In the genomic region with DNA sequence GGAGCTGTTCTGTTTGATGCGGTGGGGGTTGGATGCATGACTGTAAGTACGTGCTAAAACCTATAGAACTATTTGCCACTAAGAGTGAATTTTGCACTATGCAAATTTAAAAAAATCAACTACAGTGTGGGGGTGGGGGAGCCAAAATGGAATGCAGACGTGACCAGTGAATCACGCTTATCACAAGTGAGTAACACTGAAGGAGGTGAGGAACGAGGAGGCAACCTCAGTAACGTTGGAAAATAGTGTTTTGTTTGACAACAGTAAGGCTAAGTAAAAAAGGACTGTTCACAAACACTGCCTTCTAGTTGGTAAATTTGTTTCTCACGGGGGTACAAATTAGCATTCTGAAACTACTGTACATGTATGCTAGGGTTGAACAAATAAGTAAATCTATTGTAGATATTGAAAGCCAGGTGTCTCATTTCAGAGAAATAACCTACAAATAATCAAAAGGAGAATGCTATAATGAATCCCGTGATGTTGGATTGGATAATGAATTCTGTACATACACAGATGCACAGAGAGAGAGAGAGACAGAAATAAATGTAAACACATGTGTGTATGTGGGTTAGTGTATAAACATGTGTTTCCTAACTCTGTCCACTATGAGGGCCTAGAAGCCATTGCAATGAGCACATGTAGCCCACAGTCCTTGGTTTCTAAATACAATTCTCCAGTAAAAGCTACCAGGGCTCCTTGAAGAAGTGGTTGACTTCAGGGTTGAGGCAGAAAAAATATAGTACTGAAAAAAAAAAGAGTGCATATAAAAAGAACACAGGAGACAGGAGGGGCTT, we compare ENCODE assay signal across 37 cellular contexts.
DNase-seq lines count a peak whose midpoint lies in the region; ATAC-seq, FAIRE-seq and TF ChIP-seq lines count a peak whose summit lies in the region.
"Had no signal": no experiment of that assay in that cellular context is flagged by ENCODE, and none has a peak within 500 bp of the region (broad histone marks: within the 10 kb centered on the region; RNA-seq: fewer than 3 reads in every experiment).

No MANE protein-coding gene starts in this region.

- TF ChIP-seq RAD21 in K562 (CRISPR knock-in tag; conservative IDR thresholded peaks at IDR 0.05 in 1 of 2, IDR thresholded peaks at IDR 0.05 in 1 of 2) = no peak

- CTCF ChIA-PET in AG04450 (lab: Charles Lee) (no interaction called here), K562 (lab: Yijun Ruan, JAX; ENCODE audit: low intra/inter-chr PET ratio) (interaction anchor here (0.6 kb wide), 1 partner anchor 142 kb away, joined by 3 read pairs; no protein-coding TSS in a partner anchor)

- no peaks in the 10 kb centered on the region for H3K79me2 ChIP-seq in K562 (ENCODE audit: control insufficient read depth, insufficient read depth, low read length)

- TF ChIP-seq POLR2A in K562 (conservative IDR thresholded peaks at IDR 0.05) = no peak

- H2AFZ ChIP-seq in K562 (ENCODE audit: low read depth, low read length) = no peak overlapping the region
- H2AFZ ChIP-seq: GM23338 had no signal

- H3K9me3 ChIP-seq in AG04450 (ENCODE audit: control insufficient read depth, insufficient read depth, low read length) (no peaks in the 10 kb centered on the region), K562 (replicated peaks; ENCODE audit: control insufficient read depth, insufficient read depth, low read depth, low read length) (no peaks in the 10 kb centered on the region)
- H3K9me3 ChIP-seq: prostate gland, vagina had no signal

- intact Hi-C loops in K562 (cut with micrococcal nuclease) = loop anchor here (5.0 kb wide), 1 partner anchor 113 kb away; no protein-coding TSS in a partner anchor

- no peak for ATAC-seq in K562
- ATAC-seq in left lobe of liver = no peak
- ATAC-seq: activated CD4-positive, CD25-positive, alpha-beta regulatory T cell treated with anti-CD3 and anti-CD28 coated beads, Interleukin-2, amount 50 U/mL, for 24 hours; GM23338; heart left ventricle; lower lobe of right lung; naive thymus-derived CD4-positive, alpha-beta T cell; sciatic nerve had no signal

- no peak for FAIRE-seq in K562 (lab: Jason Lieb, UNC)
- FAIRE-seq: A204.1, TTC549 had no signal

- POLR2A ChIA-PET in AG04450 (lab: Yijun Ruan, JAX) (no interaction called here), K562 (lab: Yijun Ruan, JAX) (no interaction called here)

- no peak overlapping the region for H3K9ac ChIP-seq in K562 (ENCODE audit: insufficient read depth in 1 of 2, low read depth in 2 of 2, low read length in 2 of 2)

- no TSS peak for BruUV-seq in K562 (replicated peaks; lab: Mats Ljungman, UMichigan)

- peaks cover 5% of the 10 kb centered on the region for H3K9me1 ChIP-seq in K562 (ENCODE audit: control insufficient read depth, insufficient read depth, low read length)

- H3K36me3 ChIP-seq in K562 (ENCODE audit: control insufficient read depth, insufficient read depth, low read length) = no peaks in the 10 kb centered on the region
- H3K36me3 ChIP-seq: cardiac muscle cell, heart left ventricle, lower lobe of right lung, prostate gland, stomach, vagina had no signal

- WGBS in K562 (ENCODE audit: insufficient coverage, low coverage, missing lambda C conversion rate) = under 1% methylated on average over 8 of the region's 8 CpGs

- H3K4me2 ChIP-seq in K562 (ENCODE audit: insufficient read depth, low read length) = no peak overlapping the region
- H3K4me2 ChIP-seq: GM23338 had no signal

- no peak for TF ChIP-seq EP300 in K562 (IDR thresholded peaks at IDR 0.05; ENCODE audit: low read length)

- in situ Hi-C loops in K562 (cut with MboI) = no loop called here

- peak; percentile 43 for DNase-seq in AG04450 (ENCODE audit: low read depth, low spot score)
- peak; percentile 54 for DNase-seq in M059J (ENCODE audit: low read depth)
- DNase-seq in K562 (ENCODE audit: extremely low read depth in 1 of 4, low spot score in 3 of 4) = no peak
- DNase-seq in fibroblast of the aortic adventitia (ENCODE audit: low read depth) = peak; percentile 48
- DNase-seq in GM19240 (ENCODE audit: insufficient read length, low spot score) = no peak
- DNase-seq in left lobe of liver (ENCODE audit: low spot score) = no peak
- DNase-seq in T-helper 2 cell = no peak
- no peak for DNase-seq in cerebellar nuclear complex (lab: John Stamatoyannopoulos, UW)
- DNase-seq: activated CD4-positive, alpha-beta T cell treated with anti-CD3 and anti-CD28 coated beads, Interleukin-2, amount 50 U/mL, for 4 hours; activated naive CD4-positive, alpha-beta T cell treated with anti-CD3 and anti-CD28 coated beads, Interleukin-2, amount 10 ng/mL, durations not matched to agents 7 days and 5 days; amniotic stem cell; DMS79; effector CD8-positive, alpha-beta T cell; foreskin melanocyte; heart left ventricle; Karpas-422; MV-4-11; naive thymus-derived CD4-positive, alpha-beta T cell; NCI-H1436; NCI-H2081 treated with DMSO at 0.1 percent for 48 hours; NCI-H82; stimulated activated CD4-positive, alpha-beta T cell treated with anti-CD3 and anti-CD28 coated beads, Interleukin-12 subunit alpha, Interleukin-12 subunit beta, amount 100 ng/mL, for 4 hours; stimulated activated CD4-positive, alpha-beta T cell treated with anti-CD3 and anti-CD28 coated beads, Interleukin-2, amount 100 ng/mL, for 48 hours; stomach had no signal

- no peaks in the 10 kb centered on the region; the same call in 1 of the 2 replicates for H4K20me1 ChIP-seq in K562 (replicated peaks; ENCODE audit: control insufficient read depth, insufficient read depth, low read length)

- H3K27ac ChIP-seq in AG04450 (ENCODE audit: low read depth, low read length) (no peak overlapping the region), K562 (ENCODE audit: extremely low read depth, low read depth, low read length) (no peak overlapping the region)
- H3K27ac ChIP-seq: cardiac muscle cell, coronary artery, epithelial cell of prostate, heart left ventricle, HL-60, lower lobe of right lung, prostate gland, RWPE1, stomach, vagina had no signal

- peaks cover 0 to 3% of the 10 kb centered on the region in 2 experiments; a peak in 2 of 5 replicates for H3K4me1 ChIP-seq in K562 (replicated peaks in 1 of 2; ENCODE audit: control insufficient read depth in 2 of 2, insufficient read depth in 2 of 2, low read length in 2 of 2)
- H3K4me1 ChIP-seq: heart left ventricle, lower lobe of right lung, prostate gland, stomach, vagina had no signal

- H3K4me3 ChIP-seq in AG04450 (ENCODE audit: low read depth, low read length) (no peak overlapping the region), K562 (no peak overlapping the region), fibroblast of the aortic adventitia (ENCODE audit: low read depth, low read length) (no peak overlapping the region)
- H3K4me3 ChIP-seq: cardiac muscle cell, coronary artery, GM23338, heart left ventricle, lower lobe of right lung, prostate gland, stomach, vagina had no signal

- TF ChIP-seq CTCF in AG04450 (IDR thresholded peaks at IDR 0.05; ENCODE audit: low read depth, low read length) (0 out of 2 replicates have a peak, but pooled peaks have one; percentile 17), K562 (IDR thresholded peaks at IDR 0.05 in 2 of 3, conservative IDR thresholded peaks at IDR 0.05 in 1 of 3; ENCODE audit: insufficient read depth in 2 of 3, low read depth in 1 of 3, low read length in 3 of 3) (no peak), fibroblast of the aortic adventitia (IDR thresholded peaks at IDR 0.05; ENCODE audit: insufficient read depth, low read length) (no peak)

- H3K27me3 ChIP-seq in AG04450 (ENCODE audit: control insufficient read depth, insufficient read depth, low read length) (peaks cover 7% of the 10 kb centered on the region), K562 (ENCODE audit: control insufficient read depth in 2 of 2, insufficient read depth in 2 of 2, low read length in 2 of 2) (peaks cover 2 to 22% of the 10 kb centered on the region in 2 experiments; a peak in 3 of 5 replicates)
- H3K27me3 ChIP-seq: heart left ventricle, stomach, vagina had no signal

TF ChIP-seq in K562, 482 proteins besides CTCF, POLR2A, EP300 and RAD21:
- TF ChIP-seq GTF2A2 (tag; IDR thresholded peaks at IDR 0.05) (no peak), EGR1 (conservative IDR thresholded peaks at IDR 0.05) (0 out of 2 replicates have a peak, but pooled peaks have one; percentile 7), FOSL1 (tag; conservative IDR thresholded peaks at IDR 0.05) (peak; percentile 81)
TF ChIP-seq in K562: peak in this region for 2.

Comparison
In these comparisons a context has a peak if more than half of its experiments do, and no peak if none do; other contexts are left out.
1. DNase-seq: peak in AG04450 (single experiment), M059J (single experiment) and fibroblast of the aortic adventitia (single experiment); none in K562 (0 of 4), GM19240 (single experiment), left lobe of liver (single experiment), T-helper 2 cell (0 of 5) and cerebellar nuclear complex (0 of 2).